1 cellular context compared by ENCODE assay signal in genomic region chr10:75967491-75967890, GRCh38.
TF ChIP-seq lines count a peak whose summit lies in the region.

No MANE protein-coding gene starts in this region.

TF ChIP-seq in HEK293, 187 proteins besides CTCF, POLR2A, EP300 and RAD21 (continued from another document):
- TF ChIP-seq ATF2 (tag by site-specific recombination; IDR thresholded peaks at IDR 0.05; ENCODE audit: low read depth) = no peak
- TF ChIP-seq ZNF239 (tag by site-specific recombination; IDR thresholded peaks at IDR 0.05) = no peak
- TF ChIP-seq ZNF133 (tag by site-specific recombination; IDR thresholded peaks at IDR 0.05) = no peak
- TF ChIP-seq ZFP41 (tag by site-specific recombination; IDR thresholded peaks at IDR 0.05; ENCODE audit: borderline replicate concordance) = no peak
- TF ChIP-seq ZIC2 (tag by site-specific recombination; IDR thresholded peaks at IDR 0.05) = 0 out of 2 replicates have a peak, but pooled peaks have one; percentile 28
- no peak for TF ChIP-seq PRDM1 (tag by site-specific recombination; IDR thresholded peaks at IDR 0.05)
- TF ChIP-seq ZNF585B (tag by site-specific recombination; IDR thresholded peaks at IDR 0.05) = no peak
- TF ChIP-seq YY1 (tag by site-specific recombination; IDR thresholded peaks at IDR 0.05) = no peak
- no peak for TF ChIP-seq ZFHX2 (tag by site-specific recombination; conservative IDR thresholded peaks at IDR 0.05)
- no peak for TF ChIP-seq ZNF555 (tag by site-specific recombination; conservative IDR thresholded peaks at IDR 0.05)
- TF ChIP-seq PRDM6 (tag by site-specific recombination; IDR thresholded peaks at IDR 0.05) = peak; percentile 67
- TF ChIP-seq OSR2 (tag by site-specific recombination; IDR thresholded peaks at IDR 0.05) = no peak
- no peak for TF ChIP-seq ZNF704 (tag by site-specific recombination; IDR thresholded peaks at IDR 0.05)
